ENCODE assay signal across 8 cellular contexts in the genomic region with DNA sequence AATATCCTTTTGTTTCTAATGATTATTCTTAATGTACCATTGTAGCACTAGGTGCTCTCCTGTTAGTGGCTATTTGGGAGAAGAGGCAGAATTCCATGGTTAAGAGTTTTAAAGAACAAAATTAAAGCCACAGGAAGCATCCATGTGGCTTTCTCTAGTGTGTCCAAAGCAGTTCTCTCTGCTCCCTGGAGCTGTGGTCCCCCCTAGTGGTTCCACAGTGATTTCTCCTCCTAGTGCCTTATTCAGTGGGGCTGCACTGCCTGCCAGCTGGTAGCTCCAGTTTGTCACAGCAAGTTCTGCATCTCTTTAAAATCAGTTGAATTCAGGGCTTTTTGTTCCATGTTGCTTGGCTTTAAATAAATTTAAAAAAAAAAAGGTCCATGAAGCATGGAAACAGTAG. TPM values are rescaled to one million over a fixed set of nuclear protein-coding genes. Genes with fewer than 3 reads are reported as not detected.
DNase-seq lines count a peak whose midpoint lies in the region; ATAC-seq and TF ChIP-seq lines count a peak whose summit lies in the region.

No MANE protein-coding gene starts in this region.

- no peaks in the 10 kb centered on the region for H3K27me3 ChIP-seq in heart left ventricle

- no peaks in the 10 kb centered on the region for H3K9me3 ChIP-seq in heart left ventricle

- DNase-seq in GM10266 (ENCODE audit: extremely low spot score) (peak; percentile 32), KG1 (lab: John Stamatoyannopoulos, UW) (peak; percentile 22), amniotic epithelial cell (ENCODE audit: low read depth) (peak; percentile 74), heart left ventricle (peak; percentile 56 to 69 (median 63)), sciatic nerve (ENCODE audit: low spot score) (peak; percentile 74), NCI-H510A treated with DMSO at 0.1 percent for 48 hours (lab: John Stamatoyannopoulos, UW) (no peak), cerebellar nuclear complex (lab: John Stamatoyannopoulos, UW) (no peak)
- no peak for DNase-seq in activated CD8-positive, alpha-beta memory T cell treated with anti-CD3 and anti-CD28 coated beads, Interleukin-2, amount 50 U/mL, for 4 hours

- ATAC-seq in heart left ventricle: peak in 3 of 4 donors; percentile 88 to 95 (median 88)
- ATAC-seq in sciatic nerve: peak; percentile 98

- no peak for TF ChIP-seq POLR2A in heart left ventricle (IDR thresholded peaks at IDR 0.05)

- no peak overlapping the region for H3K4me3 ChIP-seq in heart left ventricle

- peaks cover 0 to 20% (median 0%) of the 10 kb centered on the region in 12 donors for H3K4me1 ChIP-seq in heart left ventricle

- H3K36me3 ChIP-seq in heart left ventricle: no peaks in the 10 kb centered on the region

- H3K27ac ChIP-seq in heart left ventricle: no peak overlapping the region

- intact Hi-C loops in heart left ventricle (cut with DNase I): loop anchor here in 8 of 10 donors (2.0 to 10.0 kb wide), 6 partner anchors 60 to 420 kb away; no protein-coding TSS in a partner anchor
- intact Hi-C loops in sciatic nerve (cut with DNase I): no loop called here

- TF ChIP-seq CTCF in GM10266 (IDR thresholded peaks at IDR 0.05; ENCODE audit: control insufficient read depth, insufficient read depth, low read depth, missing control alignments) (peak; percentile 31), heart left ventricle (IDR thresholded peaks at IDR 0.05) (peak; percentile 52 to 74 (median 63))

RNA-seq across cellular contexts. Expression of a gene that starts 39.6 kb away (rescaled TPM):
- total RNA-seq in heart left ventricle (10 to 100 TPM in 7 of 9 donors, 1 to 10 TPM in 2; 7.8 to 29.4 (median 23.3) TPM), sciatic nerve (24.4 TPM)
- polyA plus RNA-seq in heart left ventricle: 10 to 100 TPM in 1 of 2 donors, 1 to 10 TPM in 1; 9.6 to 10.5 TPM

Comparison
In these comparisons a context has a peak if more than half of its experiments do, and no peak if none do; other contexts are left out.
1. DNase-seq: peak in GM10266 (single experiment), KG1 (single experiment), amniotic epithelial cell (single experiment), heart left ventricle (5 of 5) and sciatic nerve (single experiment); none in NCI-H510A treated with DMSO at 0.1 percent for 48 hours (single experiment), cerebellar nuclear complex (0 of 2) and activated CD8-positive, alpha-beta memory T cell treated with anti-CD3 and anti-CD28 coated beads, Interleukin-2, amount 50 U/mL, for 4 hours (single experiment).